In the genomic region with DNA sequence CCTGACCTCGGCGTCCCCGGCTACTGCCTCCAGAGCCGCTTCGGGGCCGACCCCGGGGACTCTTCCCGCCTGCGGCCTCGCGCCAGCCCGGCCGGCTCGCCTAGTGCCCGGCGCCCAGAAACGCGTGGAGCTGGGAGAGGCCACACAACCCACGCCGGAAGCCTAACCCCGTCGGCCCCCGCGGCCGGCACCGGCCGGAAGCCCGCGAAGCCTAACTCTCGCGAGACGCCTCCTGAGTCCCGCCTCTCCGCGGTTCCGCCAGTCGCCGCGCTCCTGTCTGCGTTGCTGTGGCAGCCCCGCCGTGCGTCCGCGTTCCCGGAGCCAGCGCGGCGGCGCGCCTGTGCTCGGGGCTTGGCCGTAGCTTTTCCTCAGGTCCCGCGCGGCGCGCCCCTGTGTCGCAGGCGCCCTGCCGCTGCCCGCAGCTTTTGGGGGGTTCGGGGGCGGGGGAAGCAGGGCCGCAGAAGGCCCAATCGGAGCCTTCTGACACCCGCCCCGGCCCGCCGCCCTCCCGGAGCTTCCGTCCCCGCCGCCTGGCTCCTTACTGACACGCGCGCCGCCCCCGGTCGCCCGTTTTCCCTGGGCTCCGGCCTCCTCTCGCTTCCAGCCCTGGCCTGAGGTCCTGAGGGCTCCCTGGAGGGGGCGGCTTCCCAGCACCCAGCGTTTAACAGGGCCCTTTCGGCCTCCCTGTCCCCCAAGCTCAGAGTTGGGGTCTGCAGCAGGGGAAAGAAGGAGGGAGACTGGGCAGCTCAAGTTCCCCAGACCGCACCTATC, we compare ENCODE assay signal across 8 cellular contexts. TPM values are rescaled to one million over a fixed set of nuclear protein-coding genes. Genes with fewer than 3 reads are reported as not detected.
DNase-seq lines count a peak whose midpoint lies in the region; ATAC-seq and TF ChIP-seq lines count a peak whose summit lies in the region.

No MANE protein-coding gene starts in this region.

- peaks cover 0 to 20% (median 8%) of the 10 kb centered on the region in 4 donors for H3K4me1 Mint-ChIP-seq in CD4-positive, CD25-positive, alpha-beta regulatory T cell
- H3K4me1 Mint-ChIP-seq in activated CD4-positive, alpha-beta memory T cell treated with anti-CD3 and anti-CD28 coated beads for 36 hours (ENCODE audit: low read depth), result peaks cover 16% of the 10 kb centered on the region

- no peaks in the 10 kb centered on the region for H3K27me3 ChIP-seq in CD4-positive, CD25-positive, alpha-beta regulatory T cell (ENCODE audit: control insufficient read depth, insufficient read depth, low read length)
- H3K27me3 ChIP-seq in dorsolateral prefrontal cortex, result no peaks in the 10 kb centered on the region

- H3K36me3 ChIP-seq in CD4-positive, CD25-positive, alpha-beta regulatory T cell (ENCODE audit: control insufficient read depth, insufficient read depth, low read length), result no peaks in the 10 kb centered on the region

- H3K36me3 Mint-ChIP-seq in CD4-positive, CD25-positive, alpha-beta regulatory T cell, result no peaks in the 10 kb centered on the region
- peaks cover 3% of the 10 kb centered on the region for H3K36me3 Mint-ChIP-seq in activated CD4-positive, alpha-beta memory T cell treated with anti-CD3 and anti-CD28 coated beads for 36 hours

- DNase-seq in CD4-positive, CD25-positive, alpha-beta regulatory T cell, result peak; percentile 92 to 96 (median 95)
- peak; percentile 99 for DNase-seq in NCI-H774 (lab: John Stamatoyannopoulos, UW)
- DNase-seq in activated CD4-positive, alpha-beta memory T cell treated with anti-CD3 and anti-CD28 coated beads for 36 hours, result peak; percentile 97
- DNase-seq in dorsolateral prefrontal cortex, result peak; percentile 91 to 99 (median 96)
- peak; percentile 92 to 99 for DNase-seq in lower leg skin (ENCODE audit: low spot score in 2 of 2)
- peak; percentile 96 for DNase-seq in stimulated activated CD4-positive, alpha-beta T cell treated with anti-CD3 and anti-CD28 coated beads, Interleukin-4, amount 100 ng/mL, for 4 hours

- peak overlapping the region; percentile 94 to 95 (median 95) for H3K27ac Mint-ChIP-seq in CD4-positive, CD25-positive, alpha-beta regulatory T cell
- peak overlapping the region; percentile 92 for H3K27ac Mint-ChIP-seq in activated CD4-positive, alpha-beta memory T cell treated with anti-CD3 and anti-CD28 coated beads for 36 hours

- WGBS in lower leg skin, 2 donors, result 0% methylated on average over 19 to 49 of the region's 87 CpGs

- POLR2A ChIA-PET in activated CD4-positive, alpha-beta memory T cell treated with anti-CD3 and anti-CD28 coated beads for 36 hours (lab: Charles Lee), result interaction anchor here (0.6 to 2.0 kb wide), 13 partner anchors 9 to 521 kb away, joined by 3 to 19 read pairs (median 3); a partner anchor contains a TSS

- no peaks in the 10 kb centered on the region for H3K9me3 ChIP-seq in CD4-positive, CD25-positive, alpha-beta regulatory T cell (ENCODE audit: control insufficient read depth in 2 of 2, low read length in 2 of 2)

- peak in 41 of 56 donors; percentile 2 to 63 (median 35) for TF ChIP-seq CTCF in dorsolateral prefrontal cortex (IDR thresholded peaks at IDR 0.05 in 54 of 56, conservative IDR thresholded peaks at IDR 0.05 in 2 of 56; ENCODE audit: low read depth in 1 of 56, partially characterized antibody in 56 of 56)
- no peak for TF ChIP-seq CTCF in lower leg skin (IDR thresholded peaks at IDR 0.05)

- peaks cover 0 to 2% (median 0%) of the 10 kb centered on the region in 7 donors for H3K9me3 Mint-ChIP-seq in CD4-positive, CD25-positive, alpha-beta regulatory T cell
- H3K9me3 Mint-ChIP-seq in activated CD4-positive, alpha-beta memory T cell treated with anti-CD3 and anti-CD28 coated beads for 36 hours, result no peaks in the 10 kb centered on the region

- H3K4me1 ChIP-seq in CD4-positive, CD25-positive, alpha-beta regulatory T cell (ENCODE audit: control insufficient read depth, insufficient read depth, low read length, poor library complexity, severe bottlenecking), result peaks cover 15% of the 10 kb centered on the region

- H3K27ac ChIP-seq in CD4-positive, CD25-positive, alpha-beta regulatory T cell (ENCODE audit: insufficient read depth, low read length, poor library complexity, severe bottlenecking), result peak overlapping the region; percentile 94
- peak overlapping the region; percentile 68 to 99 (median 97) for H3K27ac ChIP-seq in dorsolateral prefrontal cortex

- intact Hi-C loops in activated CD4-positive, alpha-beta memory T cell treated with anti-CD3 and anti-CD28 coated beads for 36 hours (cut with micrococcal nuclease), result loop anchor here (10.0 kb wide), 1 partner anchor 440 kb away; no protein-coding TSS in a partner anchor
- intact Hi-C loops in dorsolateral prefrontal cortex (cut with DNase I), result loop anchor here in 1 of 2 donors (1.0 to 10.0 kb wide), 3 partner anchors 39 to 410 kb away; a partner anchor contains a TSS
- intact Hi-C loops in lower leg skin (cut with DNase I; ENCODE audit: low total_unique reads), result no loop called here

- peak; percentile 94 for ATAC-seq in CD4-positive, CD25-positive, alpha-beta regulatory T cell (ENCODE audit: low read depth in 2 of 2)
- ATAC-seq in GM19438 (IDR thresholded peaks at IDR 0.05; ENCODE audit: low read depth, unreplicated experiment) (peak; percentile 91), HG03571 (IDR thresholded peaks at IDR 0.05; ENCODE audit: unreplicated experiment) (peak; percentile 81)

- CTCF ChIA-PET in activated CD4-positive, alpha-beta memory T cell treated with anti-CD3 and anti-CD28 coated beads for 36 hours (lab: Charles Lee), result interaction anchor here (0.7 to 1.9 kb wide), 9 partner anchors 17 to 515 kb away, joined by 3 to 8 read pairs (median 4); a partner anchor contains a TSS

- peak in 1 of 2 donors; percentile 38 for TF ChIP-seq POLR2A in lower leg skin (IDR thresholded peaks at IDR 0.05)

- H3K4me3 Mint-ChIP-seq in CD4-positive, CD25-positive, alpha-beta regulatory T cell, result peak overlapping the region; percentile 84 to 93 (median 89)
- peak overlapping the region; percentile 96 for H3K4me3 Mint-ChIP-seq in activated CD4-positive, alpha-beta memory T cell treated with anti-CD3 and anti-CD28 coated beads for 36 hours

- H3K27me3 Mint-ChIP-seq in CD4-positive, CD25-positive, alpha-beta regulatory T cell, result peaks cover 28% of the 10 kb centered on the region
- H3K27me3 Mint-ChIP-seq in activated CD4-positive, alpha-beta memory T cell treated with anti-CD3 and anti-CD28 coated beads for 36 hours, result peaks cover 17% of the 10 kb centered on the region

- peak overlapping the region; percentile 53 for H3K4me3 ChIP-seq in CD4-positive, CD25-positive, alpha-beta regulatory T cell (ENCODE audit: low read depth, low read length)
- H3K4me3 ChIP-seq in dorsolateral prefrontal cortex, result peak overlapping the region; percentile 57 to 98 (median 86)
- peak overlapping the region; percentile 70 for H3K4me3 ChIP-seq in lower leg skin (ENCODE audit: low read depth, poor library complexity, severe bottlenecking)

RNA-seq across cellular contexts. Expression of a gene that starts 21.7 kb away (rescaled TPM):
- 0.07 TPM for total RNA-seq in CD4-positive, CD25-positive, alpha-beta regulatory T cell
- polyA plus RNA-seq in CD4-positive, CD25-positive, alpha-beta regulatory T cell, result under 1 TPM in 1 of 4 donors, not detected in 3; 0.22 TPM
- 1 to 10 TPM; 1.2 to 1.4 TPM for total RNA-seq in activated CD4-positive, alpha-beta memory T cell treated with anti-CD3 and anti-CD28 coated beads for 36 hours
- 100 to 1,000 TPM in 119 of 120 experiments, 10 to 100 TPM in 1; 88.1 to 345 (median 239) TPM for total RNA-seq in dorsolateral prefrontal cortex
- 1 to 10 TPM; 1.1 to 2.6 (median 2.3) TPM for total RNA-seq in lower leg skin

RNA-seq across cellular contexts. Expression of a gene that starts 39.8 kb away (rescaled TPM):
- total RNA-seq in CD4-positive, CD25-positive, alpha-beta regulatory T cell, result 13.1 TPM
- 1 to 10 TPM; 6.7 to 8.3 (median 7.5) TPM for polyA plus RNA-seq in CD4-positive, CD25-positive, alpha-beta regulatory T cell
- total RNA-seq in activated CD4-positive, alpha-beta memory T cell treated with anti-CD3 and anti-CD28 coated beads for 36 hours, result 10 to 100 TPM; 16.1 to 16.3 TPM
- total RNA-seq in dorsolateral prefrontal cortex, result 10 to 100 TPM; 21.4 to 61.2 (median 36.5) TPM
- 10 to 100 TPM; 13.7 to 26.8 (median 21.3) TPM for total RNA-seq in lower leg skin

Comparison
In these comparisons a context has a peak if more than half of its experiments do, and no peak if none do; other contexts are left out.
1. Peak in every context shown above with its lines: DNase-seq, ATAC-seq, H3K4me3 ChIP-seq and H3K27ac ChIP-seq.
2. CTCF ChIP-seq: peak in dorsolateral prefrontal cortex (41 of 56); none in lower leg skin (0 of 3).
3. RNA of a gene that starts 21.7 kb away (total RNA-seq): 88.1 to 345 TPM in dorsolateral prefrontal cortex; 1.1 to 2.6 TPM in lower leg skin, 1.2 to 1.4 TPM in activated CD4-positive, alpha-beta memory T cell treated with anti-CD3 and anti-CD28 coated beads for 36 hours and 0.07 TPM in CD4-positive, CD25-positive, alpha-beta regulatory T cell (single experiment); every median in the first group is over 10 times any median in the second.